In the genomic region with DNA sequence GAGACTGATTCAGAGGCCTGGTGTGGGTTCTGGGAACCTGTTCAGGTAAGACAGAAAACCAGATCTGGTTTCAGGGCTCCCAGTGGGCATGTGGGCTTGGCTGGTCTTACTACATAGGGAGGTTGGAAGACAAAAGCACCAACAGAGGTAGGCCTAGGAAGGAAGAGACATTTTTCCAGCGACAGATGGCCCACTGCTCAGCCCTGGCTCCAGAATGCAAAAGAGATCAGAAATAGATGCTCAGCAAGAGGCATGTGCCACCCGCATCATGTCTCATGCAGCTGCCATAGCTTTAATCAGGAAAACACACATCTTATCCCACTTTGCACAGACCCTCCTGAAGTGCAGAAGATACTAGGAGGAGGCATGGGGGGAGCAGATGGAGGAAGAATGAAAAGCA, we compare ENCODE assay signal across 19 cellular contexts. TPM values are rescaled to one million over a fixed set of nuclear protein-coding genes. Genes with fewer than 3 reads are reported as not detected.
DNase-seq lines count a peak whose midpoint lies in the region; ATAC-seq lines count a peak whose summit lies in the region.
"Had no signal": no experiment of that assay in that cellular context is flagged by ENCODE, and none has a peak within 500 bp of the region (broad histone marks: within the 10 kb centered on the region; RNA-seq: fewer than 3 reads in every experiment).

No MANE protein-coding gene starts in this region.

- no peak overlapping the region for H3K4me3 Mint-ChIP-seq in activated T-helper 2 cell treated with anti-CD3 and anti-CD28 coated beads, Interferon-gamma antibody, Interleukin-2, Interleukin-4, amounts not matched to agents 10 μg/mL and 5 μg/mL and 100 μg/mL, durations not matched to agents 14 hours and 24 hours and 36 hours (ENCODE audit: low read depth)
- H3K4me3 Mint-ChIP-seq: CD4-positive, CD25-positive, alpha-beta regulatory T cell had no signal

- no peak for ATAC-seq in activated naive CD4-positive, alpha-beta T cell treated with anti-CD3 and anti-CD28 coated beads, Interleukin-2, amount 50 U/mL, for 72 hours
- no peak for ATAC-seq in GM21360 (IDR thresholded peaks at IDR 0.05; ENCODE audit: unreplicated experiment)

- DNase-seq in activated naive CD4-positive, alpha-beta T cell treated with anti-CD3 and anti-CD28 coated beads, Interleukin-2, amount 50 U/mL, for 72 hours (ENCODE audit: low spot score in 2 of 2): no peak
- DNase-seq in activated naive CD4-positive, alpha-beta T cell (lab: John Stamatoyannopoulos, UW): no peak
- no peak for DNase-seq in activated T-helper 2 cell treated with anti-CD3 and anti-CD28 coated beads, Interferon-gamma antibody, Interleukin-2, Interleukin-4, amounts not matched to agents 10 μg/mL and 5 μg/mL and 100 μg/mL, durations not matched to agents 14 hours and 24 hours and 36 hours (ENCODE audit: low spot score)
- DNase-seq in islet precursor cell: peak; percentile 20
- DNase-seq in NCI-H2107 treated with DMSO at 0.1 percent for 48 hours (lab: John Stamatoyannopoulos, UW; ENCODE audit: unreplicated experiment): no peak
- DNase-seq in AG08396 (ENCODE audit: low spot score): no peak
- DNase-seq: AML-193; CD4-positive, CD25-positive, alpha-beta regulatory T cell; DMS79 treated with DMSO at 0.1 percent for 48 hours; GF-D8; GM23248; NCI-H1436; NCI-H2107; NCI-H446; NCI-H774; SIG-M5 had no signal

- peaks cover 20% of the 10 kb centered on the region for H3K4me1 Mint-ChIP-seq in activated T-helper 2 cell treated with anti-CD3 and anti-CD28 coated beads, Interferon-gamma antibody, Interleukin-2, Interleukin-4, amounts not matched to agents 10 μg/mL and 5 μg/mL and 100 μg/mL, durations not matched to agents 14 hours and 24 hours and 36 hours (ENCODE audit: low read depth)

- H3K27me3 Mint-ChIP-seq in activated T-helper 2 cell treated with anti-CD3 and anti-CD28 coated beads, Interferon-gamma antibody, Interleukin-2, Interleukin-4, amounts not matched to agents 10 μg/mL and 5 μg/mL and 100 μg/mL, durations not matched to agents 14 hours and 24 hours and 36 hours (ENCODE audit: low read depth): no peaks in the 10 kb centered on the region
- H3K27me3 Mint-ChIP-seq: CD4-positive, CD25-positive, alpha-beta regulatory T cell had no signal

- no peaks in the 10 kb centered on the region for H3K36me3 Mint-ChIP-seq in activated naive CD4-positive, alpha-beta T cell treated with anti-CD3 and anti-CD28 coated beads, Interleukin-2, amount 50 U/mL, for 72 hours
- peaks cover 40% of the 10 kb centered on the region for H3K36me3 Mint-ChIP-seq in activated T-helper 2 cell treated with anti-CD3 and anti-CD28 coated beads, Interferon-gamma antibody, Interleukin-2, Interleukin-4, amounts not matched to agents 10 μg/mL and 5 μg/mL and 100 μg/mL, durations not matched to agents 14 hours and 24 hours and 36 hours (ENCODE audit: low read depth)

- H3K27ac Mint-ChIP-seq in activated naive CD4-positive, alpha-beta T cell treated with anti-CD3 and anti-CD28 coated beads, Interleukin-2, amount 50 U/mL, for 72 hours: peak overlapping the region; percentile 27 to 69
- H3K27ac Mint-ChIP-seq in activated T-helper 2 cell treated with anti-CD3 and anti-CD28 coated beads, Interferon-gamma antibody, Interleukin-2, Interleukin-4, amounts not matched to agents 10 μg/mL and 5 μg/mL and 100 μg/mL, durations not matched to agents 14 hours and 24 hours and 36 hours: peak overlapping the region; percentile 58

- peak overlapping the region; percentile 72 for H3K27ac ChIP-seq in temporal lobe (ENCODE audit: low read depth, low read length)
- H3K27ac ChIP-seq: GM23248 had no signal

- intact Hi-C loops in activated T-helper 2 cell treated with anti-CD3 and anti-CD28 coated beads, Interferon-gamma antibody, Interleukin-2, Interleukin-4, amounts not matched to agents 10 μg/mL and 5 μg/mL and 100 μg/mL, durations not matched to agents 14 hours and 24 hours and 36 hours (cut with micrococcal nuclease): no loop called here

- H3K9me3 Mint-ChIP-seq in activated naive CD4-positive, alpha-beta T cell treated with anti-CD3 and anti-CD28 coated beads, Interleukin-2, amount 50 U/mL, for 72 hours: no peaks in the 10 kb centered on the region
- no peaks in the 10 kb centered on the region for H3K9me3 Mint-ChIP-seq in activated T-helper 2 cell treated with anti-CD3 and anti-CD28 coated beads, Interferon-gamma antibody, Interleukin-2, Interleukin-4, amounts not matched to agents 10 μg/mL and 5 μg/mL and 100 μg/mL, durations not matched to agents 14 hours and 24 hours and 36 hours
- H3K9me3 Mint-ChIP-seq: CD4-positive, CD25-positive, alpha-beta regulatory T cell had no signal

RNA-seq across cellular contexts. Expression of a gene that starts 25.3 kb away (rescaled TPM):
- total RNA-seq in activated naive CD4-positive, alpha-beta T cell treated with anti-CD3 and anti-CD28 coated beads, Interleukin-2, amount 50 U/mL, for 72 hours: 1 to 10 TPM; 1.8 to 6.5 TPM
- total RNA-seq in activated T-helper 2 cell treated with anti-CD3 and anti-CD28 coated beads, Interferon-gamma antibody, Interleukin-2, Interleukin-4, amounts not matched to agents 10 μg/mL and 5 μg/mL and 100 μg/mL, durations not matched to agents 14 hours and 24 hours and 36 hours: 12.4 and 12.9 TPM in 2 replicates
- total RNA-seq in temporal lobe: 79.9 TPM

RNA-seq across cellular contexts. Expression of a gene that starts 26.1 kb away (rescaled TPM):
- total RNA-seq in activated naive CD4-positive, alpha-beta T cell treated with anti-CD3 and anti-CD28 coated beads, Interleukin-2, amount 50 U/mL, for 72 hours: 10 to 100 TPM; 14.6 to 15.4 TPM
- 15.0 and 15.9 TPM in 2 replicates for total RNA-seq in activated T-helper 2 cell treated with anti-CD3 and anti-CD28 coated beads, Interferon-gamma antibody, Interleukin-2, Interleukin-4, amounts not matched to agents 10 μg/mL and 5 μg/mL and 100 μg/mL, durations not matched to agents 14 hours and 24 hours and 36 hours
- 8.6 TPM for total RNA-seq in temporal lobe

RNA-seq across cellular contexts. Expression of a gene that starts 39.7 kb away (rescaled TPM):
- total RNA-seq in activated naive CD4-positive, alpha-beta T cell treated with anti-CD3 and anti-CD28 coated beads, Interleukin-2, amount 50 U/mL, for 72 hours: not detected
- not detected in 2 replicates for total RNA-seq in activated T-helper 2 cell treated with anti-CD3 and anti-CD28 coated beads, Interferon-gamma antibody, Interleukin-2, Interleukin-4, amounts not matched to agents 10 μg/mL and 5 μg/mL and 100 μg/mL, durations not matched to agents 14 hours and 24 hours and 36 hours
- total RNA-seq in temporal lobe: not detected
- total RNA-seq: A673; CD4-positive, CD25-positive, alpha-beta regulatory T cell; GM23248 had no signal
